ENCODE assay signal across 8 cellular contexts in the genomic region with DNA sequence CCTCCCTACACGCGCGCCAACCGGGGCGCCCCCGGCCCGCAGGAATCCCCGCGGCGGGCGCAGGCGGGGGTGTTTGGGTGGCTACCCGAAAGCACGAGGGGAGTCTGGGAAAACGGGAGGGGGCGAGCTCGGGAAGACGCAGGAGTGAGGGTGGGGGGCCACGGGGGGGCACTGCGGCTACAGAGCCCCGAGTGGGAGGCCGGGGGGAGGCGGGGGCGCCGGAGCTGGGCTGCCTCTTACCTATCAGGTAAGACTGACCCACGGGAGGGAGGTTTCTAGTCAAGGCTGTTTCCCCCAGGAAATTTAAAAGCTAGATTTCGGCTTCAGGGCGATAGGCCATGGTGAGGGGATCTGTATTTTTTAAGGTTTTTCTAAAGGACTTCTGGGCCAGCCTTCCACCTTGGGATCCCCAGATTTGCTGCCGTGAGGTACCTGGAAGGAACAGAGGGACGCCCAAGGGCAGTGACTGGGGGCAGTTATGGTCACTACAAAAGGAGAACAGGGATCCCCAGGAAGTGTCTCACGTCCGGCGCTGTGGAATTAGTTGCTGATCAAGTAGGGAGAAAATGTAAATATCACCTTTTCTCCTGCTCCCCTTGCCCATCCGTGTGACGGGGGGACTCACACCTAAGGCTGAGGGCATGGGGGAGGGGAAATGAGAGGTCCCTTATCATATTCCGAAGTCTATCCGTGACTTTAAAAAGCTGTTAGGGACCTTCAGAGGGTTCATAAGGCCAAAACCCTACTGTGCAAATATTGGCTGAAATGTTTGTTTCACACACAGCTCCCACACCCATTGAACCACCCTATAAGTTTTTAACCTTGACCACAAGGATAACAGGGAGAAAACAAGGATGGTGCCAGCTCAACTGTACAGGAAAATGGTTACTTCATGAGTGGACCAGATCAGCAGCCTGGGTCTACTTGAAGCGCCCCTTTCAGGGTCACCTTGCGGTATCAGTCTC. TPM values are rescaled to one million over a fixed set of nuclear protein-coding genes. Genes with fewer than 3 reads are reported as not detected.
DNase-seq lines count a peak whose midpoint lies in the region; ATAC-seq and TF ChIP-seq lines count a peak whose summit lies in the region.

No MANE protein-coding gene starts in this region.

- H3K27ac Mint-ChIP-seq in mesothelial cell of epicardium: peak overlapping the region; percentile 96

- DNase-seq in NCI-H1436 (lab: John Stamatoyannopoulos, UW) (peak; percentile 4), NCI-H1436 treated with DMSO at 0.1 percent for 48 hours (lab: John Stamatoyannopoulos, UW) (no peak), mesothelial cell of epicardium (ENCODE audit: low spot score in 2 of 2, unreplicated experiment in 2 of 2) (no peak), upper lobe of right lung (no peak), SHP77 treated with DMSO at 0.1 percent for 48 hours (lab: John Stamatoyannopoulos, UW) (no peak)

- ATAC-seq in upper lobe of right lung (no peak), GM19455 (IDR thresholded peaks at IDR 0.05; ENCODE audit: unreplicated experiment) (no peak)

- intact Hi-C loops in upper lobe of right lung (cut with DNase I): loop anchor here (10.0 kb wide), 2 partner anchors 155 to 905 kb away; no protein-coding TSS in a partner anchor

- H3K4me3 Mint-ChIP-seq in mesothelial cell of epicardium: peak overlapping the region; percentile 82

- TF ChIP-seq CTCF in mesothelial cell of epicardium (IDR thresholded peaks at IDR 0.05; ENCODE audit: unreplicated experiment): peak; percentile 32
- peak; percentile 24 for TF ChIP-seq CTCF in upper lobe of right lung (IDR thresholded peaks at IDR 0.05)

- H3K4me1 Mint-ChIP-seq in mesothelial cell of epicardium: peaks cover 47% of the 10 kb centered on the region

- no peaks in the 10 kb centered on the region for H3K27me3 ChIP-seq in ectodermal cell (ENCODE audit: control insufficient read depth, insufficient read depth, low read length, poor library complexity, severe bottlenecking)
- no peaks in the 10 kb centered on the region for H3K27me3 ChIP-seq in upper lobe of right lung

- peaks cover 20% of the 10 kb centered on the region for H3K36me3 Mint-ChIP-seq in mesothelial cell of epicardium

- peaks cover 14% of the 10 kb centered on the region for H3K36me3 ChIP-seq in ectodermal cell (ENCODE audit: control insufficient read depth, insufficient read depth, low read length)
- H3K36me3 ChIP-seq in upper lobe of right lung: no peaks in the 10 kb centered on the region

- peaks cover 13% of the 10 kb centered on the region for H3K4me1 ChIP-seq in ectodermal cell (ENCODE audit: control insufficient read depth, insufficient read depth, low read length)
- H3K4me1 ChIP-seq in upper lobe of right lung: peaks cover 30% of the 10 kb centered on the region

- H3K9me3 Mint-ChIP-seq in mesothelial cell of epicardium: no peaks in the 10 kb centered on the region

- H3K4me3 ChIP-seq in ectodermal cell (ENCODE audit: insufficient read depth, low read depth, low read length): peak overlapping the region; percentile 92
- peak overlapping the region; percentile 70 for H3K4me3 ChIP-seq in upper lobe of right lung

- H3K27me3 Mint-ChIP-seq in mesothelial cell of epicardium (ENCODE audit: low read depth): peaks cover 5% of the 10 kb centered on the region

- H3K9me3 ChIP-seq in ectodermal cell (ENCODE audit: control insufficient read depth, low read length) (no peaks in the 10 kb centered on the region), upper lobe of right lung (no peaks in the 10 kb centered on the region)

- no peak overlapping the region for H3K27ac ChIP-seq in ectodermal cell (ENCODE audit: insufficient read depth, low read depth, low read length, poor library complexity, severe bottlenecking)
- H3K27ac ChIP-seq in upper lobe of right lung: peak overlapping the region; percentile 77

- WGBS in ectodermal cell, 2 experiments: 6 to 7% methylated on average over 39 of the region's 39 CpGs

TF ChIP-seq in PFSK-1, 5 proteins besides CTCF, POLR2A, EP300 and RAD21:
- TF ChIP-seq POLR2AphosphoS5 (IDR thresholded peaks at IDR 0.05; ENCODE audit: low read depth, low read length) (no peak), FOXP2 (optimal IDR thresholded peaks at IDR 0.05; ENCODE audit: borderline replicate concordance, extremely low read depth, extremely low read length, insufficient read depth) (peak; percentile 2), REST (IDR thresholded peaks at IDR 0.05; ENCODE audit: insufficient read depth in 1 of 2, low read depth in 2 of 2, low read length in 2 of 2) (no peak), SIN3A (IDR thresholded peaks at IDR 0.05; ENCODE audit: borderline replicate concordance, insufficient read depth, low read length) (no peak), TAF1 (IDR thresholded peaks at IDR 0.05; ENCODE audit: borderline replicate concordance, insufficient read depth, low read length) (no peak)

RNA-seq across cellular contexts. Expression of gene IRS1, which starts 0.6 kb away (rescaled TPM):
- polyA plus RNA-seq in PFSK-1 (2012; ENCODE audit: insufficient read length, low read depth): 13.2 TPM
- polyA plus RNA-seq in ectodermal cell (2013, experiment 1 of 4): 24.0 TPM
- polyA plus RNA-seq in ectodermal cell (2013, experiment 2 of 4): 18.5 TPM
- 16.4 TPM for polyA plus RNA-seq in ectodermal cell (2013, experiment 3 of 4)
- polyA plus RNA-seq in ectodermal cell (2013, experiment 4 of 4): 18.7 TPM
- total RNA-seq in mesothelial cell of epicardium (57.9 to 66.2 TPM (median 64.2 TPM) in 3 replicates), upper lobe of right lung (10.6 TPM)

RNA-seq across cellular contexts. Expression of gene RHBDD1, which starts 35.6 kb away (rescaled TPM):
- 5.8 TPM for polyA plus RNA-seq in PFSK-1 (2012; ENCODE audit: insufficient read length, low read depth)
- 28.2 TPM for polyA plus RNA-seq in ectodermal cell (2013, experiment 1 of 4)
- polyA plus RNA-seq in ectodermal cell (2013, experiment 2 of 4): 33.1 TPM
- polyA plus RNA-seq in ectodermal cell (2013, experiment 3 of 4): 18.6 TPM
- 25.1 TPM for polyA plus RNA-seq in ectodermal cell (2013, experiment 4 of 4)
- total RNA-seq in mesothelial cell of epicardium: 33.1 to 42.2 TPM (median 40.9 TPM) in 3 replicates
- 38.4 TPM for total RNA-seq in upper lobe of right lung
